Comparison of ENCODE assay signal across 1 cellular context in genomic region chr10:99973190-99973589, GRCh38.
TF ChIP-seq lines count a peak whose summit lies in the region.

No MANE protein-coding gene starts in this region.

TF ChIP-seq in GM23338, 12 proteins besides CTCF, POLR2A, EP300 and RAD21 (continued from another document):
- TF ChIP-seq ZNF462 (CRISPR knock-in tag; IDR thresholded peaks at IDR 0.05) (no peak), REST (IDR thresholded peaks at IDR 0.05; ENCODE audit: unreplicated experiment) (no peak), POLR2AphosphoS5 (IDR thresholded peaks at IDR 0.05; ENCODE audit: low read depth) (no peak), ETS1 (IDR thresholded peaks at IDR 0.05) (no peak), EZH2phosphoT487 (IDR thresholded peaks at IDR 0.05; ENCODE audit: unreplicated experiment) (no peak), ZNF331 (CRISPR knock-in tag; IDR thresholded peaks at IDR 0.05; ENCODE audit: low read depth) (no peak)
TF ChIP-seq in GM23338: peak in this region for 0.
